ENCODE assay signal across 10 cellular contexts in genomic region chr21:25967566-25968438, GRCh38.
DNase-seq lines count a peak whose midpoint lies in the region; ATAC-seq, FAIRE-seq and TF ChIP-seq lines count a peak whose summit lies in the region.
"Had no signal": no experiment of that assay in that cellular context is flagged by ENCODE, and none has a peak within 500 bp of the region (broad histone marks: within the 10 kb centered on the region; RNA-seq: fewer than 3 reads in every experiment).

No MANE protein-coding gene starts in this region.

- peak overlapping the region; percentile 11 for H3K4me3 Mint-ChIP-seq in stimulated activated memory B cell treated with anti-CD40 and anti-IgM and Interleukin-4, amounts not matched to agents 10 μg/mL and 1 μg/mL and 100 μg/mL, for 72 hours

- peaks cover 13% of the 10 kb centered on the region for H3K4me1 Mint-ChIP-seq in stimulated activated memory B cell treated with anti-CD40 and anti-IgM and Interleukin-4, amounts not matched to agents 10 μg/mL and 1 μg/mL and 100 μg/mL, for 72 hours

- TF ChIP-seq CTCF in endothelial cell of umbilical vein (IDR thresholded peaks at IDR 0.05; ENCODE audit: extremely low read depth in 1 of 2, insufficient read depth in 1 of 2, low read depth in 1 of 2, low read length in 2 of 2) (no peak), D721Med (IDR thresholded peaks at IDR 0.05; ENCODE audit: insufficient read depth, missing control alignments) (no peak), kidney (IDR thresholded peaks at IDR 0.05; ENCODE audit: borderline replicate concordance, extremely low read depth, insufficient read depth) (no peak)

- intact Hi-C loops in endothelial cell of umbilical vein (cut with micrococcal nuclease) (loop anchor here (1.0 kb wide), 1 partner anchor 16 kb away; no protein-coding TSS in a partner anchor), kidney (cut with DNase I) (no loop called here)

- peak overlapping the region; percentile 49 for H3K4me2 ChIP-seq in endothelial cell of umbilical vein (ENCODE audit: insufficient read depth, low read length)

- no peak overlapping the region for H2AFZ ChIP-seq in endothelial cell of umbilical vein (ENCODE audit: low read depth, low read length)

- peaks cover 5 to 16% of the 10 kb centered on the region in 2 experiments for H3K36me3 ChIP-seq in endothelial cell of umbilical vein (ENCODE audit: control insufficient read depth in 2 of 2, extremely low read depth in 1 of 2, insufficient read depth in 2 of 2, low read length in 2 of 2)
- H3K36me3 ChIP-seq in kidney (ENCODE audit: control insufficient read depth in 1 of 2, insufficient read depth in 2 of 2, low read length in 2 of 2), result peaks cover 5 to 8% of the 10 kb centered on the region in 2 donors

- H3K9me1 ChIP-seq in endothelial cell of umbilical vein (replicated peaks; ENCODE audit: control insufficient read depth, extremely low read depth, insufficient read depth, low read length), result no peaks in the 10 kb centered on the region

- TF ChIP-seq POLR2A in endothelial cell of umbilical vein (IDR thresholded peaks at IDR 0.05; ENCODE audit: low read depth, low read length), result no peak
- no peak for TF ChIP-seq POLR2A in H54 (IDR thresholded peaks at IDR 0.05; ENCODE audit: low read depth, low read length)

- no peaks in the 10 kb centered on the region for H3K27me3 ChIP-seq in endothelial cell of umbilical vein (ENCODE audit: control insufficient read depth in 2 of 2, insufficient read depth in 2 of 2, low read length in 2 of 2)

- POLR2A ChIA-PET in endothelial cell of umbilical vein (lab: Charles Lee), result interaction anchor here (0.7 kb wide), 1 partner anchor 24 kb away, joined by 5 read pairs; no protein-coding TSS in a partner anchor

- H3K4me3 ChIP-seq in endothelial cell of umbilical vein (replicated peaks in 1 of 3; ENCODE audit: insufficient read depth in 1 of 3, low read depth in 1 of 3, low read length in 3 of 3), result no peak overlapping the region
- H3K4me3 ChIP-seq in kidney (ENCODE audit: low read length in 2 of 2), result no peak overlapping the region
- H3K4me3 ChIP-seq: K562, thoracic aorta had no signal

- H3K36me3 Mint-ChIP-seq in stimulated activated memory B cell treated with anti-CD40 and anti-IgM and Interleukin-4, amounts not matched to agents 10 μg/mL and 1 μg/mL and 100 μg/mL, for 72 hours, result peaks cover 38% of the 10 kb centered on the region

- H3K9me3 Mint-ChIP-seq in stimulated activated memory B cell treated with anti-CD40 and anti-IgM and Interleukin-4, amounts not matched to agents 10 μg/mL and 1 μg/mL and 100 μg/mL, for 72 hours, result peaks cover 3% of the 10 kb centered on the region

- peak; percentile 80 for DNase-seq in NAMALWA (ENCODE audit: low spot score)
- DNase-seq in endothelial cell of umbilical vein (ENCODE audit: low read depth, low spot score), result peak; percentile 88
- no peak for DNase-seq in H54 (ENCODE audit: insufficient read length, low spot score)
- DNase-seq in D721Med (ENCODE audit: insufficient read length, low spot score), result no peak
- no peak for DNase-seq in kidney

- no peaks in the 10 kb centered on the region for H4K20me1 ChIP-seq in endothelial cell of umbilical vein (replicated peaks; ENCODE audit: control insufficient read depth, extremely low read depth, insufficient read depth, low read length)

- no peaks in the 10 kb centered on the region for H3K27me3 Mint-ChIP-seq in stimulated activated memory B cell treated with anti-CD40 and anti-IgM and Interleukin-4, amounts not matched to agents 10 μg/mL and 1 μg/mL and 100 μg/mL, for 72 hours

- CTCF ChIA-PET in endothelial cell of umbilical vein (lab: Charles Lee), result interaction anchor here (0.6 to 2.6 kb wide), 11 partner anchors 9 to 203 kb away, joined by 3 to 15 read pairs (median 6); partner anchors contain the start of gene APP

- H3K4me1 ChIP-seq in endothelial cell of umbilical vein (ENCODE audit: control insufficient read depth, extremely low read depth, insufficient read depth, low read length) (peaks cover 45% of the 10 kb centered on the region), kidney (ENCODE audit: control insufficient read depth in 1 of 2, insufficient read depth in 1 of 2, low read depth in 1 of 2, low read length in 2 of 2) (peaks cover under 1 to 5% of the 10 kb centered on the region in 2 donors)

- H3K27ac ChIP-seq in endothelial cell of umbilical vein (ENCODE audit: insufficient read depth, low read depth, low read length), result peak overlapping the region; percentile 67
- peak overlapping the region in 1 of 2 donors; percentile 23 for H3K27ac ChIP-seq in kidney (ENCODE audit: low read depth in 2 of 2, low read length in 2 of 2)

- H3K79me2 ChIP-seq in endothelial cell of umbilical vein (ENCODE audit: control insufficient read depth, insufficient read depth, low read length), result peaks cover 14% of the 10 kb centered on the region

- H3K9ac ChIP-seq in endothelial cell of umbilical vein (replicated peaks; ENCODE audit: extremely low read depth, insufficient read depth, low read length), result peak overlapping the region; percentile 43
- no peak overlapping the region for H3K9ac ChIP-seq in kidney (ENCODE audit: low read length in 2 of 2)

- peak; percentile 76 for FAIRE-seq in endothelial cell of umbilical vein (lab: Jason Lieb, UNC)
- no peak for FAIRE-seq in H54 (lab: Jason Lieb, UNC)
- no peak for FAIRE-seq in D721Med (lab: Jason Lieb, UNC)
- FAIRE-seq in kidney (lab: Jason Lieb, UNC), result no peak
- FAIRE-seq: K562 had no signal

- H3K9me3 ChIP-seq in endothelial cell of umbilical vein (replicated peaks; ENCODE audit: control insufficient read depth, insufficient read depth, low read length) (no peaks in the 10 kb centered on the region), kidney (ENCODE audit: control insufficient read depth in 1 of 2, low read length in 2 of 2) (no peaks in the 10 kb centered on the region)
- H3K9me3 ChIP-seq: thoracic aorta had no signal

- H3K27ac Mint-ChIP-seq in stimulated activated memory B cell treated with anti-CD40 and anti-IgM and Interleukin-4, amounts not matched to agents 10 μg/mL and 1 μg/mL and 100 μg/mL, for 72 hours, result peak overlapping the region; percentile 92

- ATAC-seq in GM18511 (IDR thresholded peaks at IDR 0.05; ENCODE audit: unreplicated experiment) (peak; percentile 99), HG02571 (IDR thresholded peaks at IDR 0.05; ENCODE audit: unreplicated experiment) (peak; percentile 99)
- peak; percentile 97 for ATAC-seq in stimulated activated memory B cell treated with anti-CD40 and anti-IgM and Interleukin-4, amounts not matched to agents 10 μg/mL and 1 μg/mL and 100 μg/mL, for 72 hours
- ATAC-seq: K562 had no signal

- dilution Hi-C loops in endothelial cell of umbilical vein (cut with MboI; ENCODE audit: extremely low pct_ligation_motif_present, low sequenced_read_pairs), result no loop called here

- BruUV-seq in endothelial cell of umbilical vein (replicated peaks; lab: Mats Ljungman, UMichigan), result no TSS peak

TF ChIP-seq in endothelial cell of umbilical vein, 7 proteins besides CTCF, POLR2A, EP300 and RAD21:
- peak; percentile 40 for TF ChIP-seq POLR2AphosphoS5 (IDR thresholded peaks at IDR 0.05; ENCODE audit: insufficient read depth, low read depth, low read length)
- TF ChIP-seq FOS (IDR thresholded peaks at IDR 0.05; ENCODE audit: borderline replicate concordance, insufficient read depth, low read length), result peak; percentile 16
- TF ChIP-seq MAX (IDR thresholded peaks at IDR 0.05; ENCODE audit: insufficient read depth, insufficient read length), result no peak

Comparison
In these comparisons a context has a peak if more than half of its experiments do, and no peak if none do; other contexts are left out.
1. DNase-seq: peak in NAMALWA (single experiment) and endothelial cell of umbilical vein (single experiment); none in H54 (single experiment), D721Med (single experiment) and kidney (single experiment).
2. Peak in every context shown above with its lines, with median percentiles within 50 percentile points of each other: ATAC-seq.